Comparison of ENCODE assay signal across 1 cellular context in genomic region chr12:75944905-75945412, GRCh38.
TF ChIP-seq lines count a peak whose summit lies in the region.

No MANE protein-coding gene starts in this region.

TF ChIP-seq in HepG2, 621 proteins besides CTCF, POLR2A, EP300 and RAD21 (continued from another document):
- TF ChIP-seq ZKSCAN1 (IDR thresholded peaks at IDR 0.05; ENCODE audit: low read length) (peak; percentile 86), TBX2 (CRISPR knock-in tag; IDR thresholded peaks at IDR 0.05; ENCODE audit: borderline replicate concordance) (0 out of 2 replicates have a peak, but pooled peaks have one; percentile 9)
